1 cellular context compared by ENCODE assay signal in genomic region chr16:84055801-84056634, GRCh38.
A peak's percentile ranks its signal among the peaks of the same experiment; 100 is the strongest.
TF ChIP-seq lines count a peak whose summit lies in the region.

No MANE protein-coding gene starts in this region.

TF ChIP-seq in K562, 482 proteins besides CTCF, POLR2A, EP300 and RAD21 (continued from another document and continues in another):
- no peak for TF ChIP-seq CREBBP (IDR thresholded peaks at IDR 0.05; ENCODE audit: low read depth, low read length)
- no peak for TF ChIP-seq MYNN (IDR thresholded peaks at IDR 0.05)
- no peak for TF ChIP-seq MYNN (CRISPR knock-in tag; IDR thresholded peaks at IDR 0.05)
- TF ChIP-seq ZNF592 (IDR thresholded peaks at IDR 0.05), result 0 out of 2 replicates have a peak, but pooled peaks have one; percentile 41
- TF ChIP-seq HEY1 (CRISPR knock-in tag; IDR thresholded peaks at IDR 0.05; ENCODE audit: borderline replicate concordance), result no peak
- no peak for TF ChIP-seq ZBTB11 (CRISPR knock-in tag; IDR thresholded peaks at IDR 0.05)
- TF ChIP-seq MITF (IDR thresholded peaks at IDR 0.05), result no peak
- TF ChIP-seq NKRF (IDR thresholded peaks at IDR 0.05; ENCODE audit: borderline replicate concordance), result no peak
- no peak for TF ChIP-seq CREB3L1 (IDR thresholded peaks at IDR 0.05; ENCODE audit: borderline replicate concordance, low read depth)
- TF ChIP-seq ARID4B (CRISPR knock-in tag; IDR thresholded peaks at IDR 0.05), result no peak
- no peak for TF ChIP-seq GTF3C2 (IDR thresholded peaks at IDR 0.05; ENCODE audit: borderline replicate concordance, extremely low read depth, insufficient read length)
- TF ChIP-seq SMAD2 (IDR thresholded peaks at IDR 0.05; ENCODE audit: low read depth, low read length), result no peak
- no peak for TF ChIP-seq SIN3B (IDR thresholded peaks at IDR 0.05; ENCODE audit: low read depth)
- no peak for TF ChIP-seq ZBTB1 (CRISPR knock-in tag; IDR thresholded peaks at IDR 0.05; ENCODE audit: borderline replicate concordance, low read depth)
- TF ChIP-seq PTRF (tag; IDR thresholded peaks at IDR 0.05), result no peak
- no peak for TF ChIP-seq CBX2 (IDR thresholded peaks at IDR 0.05; ENCODE audit: insufficient read depth, low read length, poor library complexity, severe bottlenecking)
- peak; percentile 42; the same call in 1 of the 2 replicates for TF ChIP-seq NFE2L1 (tag; IDR thresholded peaks at IDR 0.05; ENCODE audit: borderline replicate concordance, low read depth)
- TF ChIP-seq EP400 (IDR thresholded peaks at IDR 0.05), result no peak
- peak; percentile 53 for TF ChIP-seq RBBP5 (IDR thresholded peaks at IDR 0.05; ENCODE audit: borderline replicate concordance, insufficient read depth, low read length, poor library complexity, severe bottlenecking)
- peak; percentile 48; the same call in 1 of the 2 replicates for TF ChIP-seq MAFK (IDR thresholded peaks at IDR 0.05; ENCODE audit: low read length)
- no peak for TF ChIP-seq ZNF444 (CRISPR knock-in tag; IDR thresholded peaks at IDR 0.05)
- TF ChIP-seq SRF (CRISPR knock-in tag; IDR thresholded peaks at IDR 0.05), result no peak
- TF ChIP-seq ARNT (IDR thresholded peaks at IDR 0.05), result no peak
- no peak for TF ChIP-seq MBD2 (IDR thresholded peaks at IDR 0.05; ENCODE audit: borderline replicate concordance, low read depth)
- TF ChIP-seq POLR3G (IDR thresholded peaks at IDR 0.05; ENCODE audit: extremely low read depth, insufficient read length, insufficient replicate concordance), result no peak
- no peak for TF ChIP-seq FOSL1 (tag; conservative IDR thresholded peaks at IDR 0.05)
- TF ChIP-seq ILF3 (IDR thresholded peaks at IDR 0.05; ENCODE audit: borderline replicate concordance), result no peak
- no peak for TF ChIP-seq TBL1XR1 (IDR thresholded peaks at IDR 0.05; ENCODE audit: low read length in 2 of 2)
- no peak for TF ChIP-seq TFAM (CRISPR knock-in tag; conservative IDR thresholded peaks at IDR 0.05)
- no peak for TF ChIP-seq TGIF2 (CRISPR knock-in tag; IDR thresholded peaks at IDR 0.05)
- TF ChIP-seq CCNT2 (IDR thresholded peaks at IDR 0.05; ENCODE audit: borderline replicate concordance, extremely low read depth, insufficient read length, low read depth, low read length), result no peak
- no peak for TF ChIP-seq MAX (CRISPR knock-in tag; IDR thresholded peaks at IDR 0.05)
- no peak for TF ChIP-seq TSC22D4 (tag; IDR thresholded peaks at IDR 0.05)
- peak; percentile 45; the same call in 1 of the 2 replicates for TF ChIP-seq DPF2 (IDR thresholded peaks at IDR 0.05)
- no peak for TF ChIP-seq MCM3 (IDR thresholded peaks at IDR 0.05)
- TF ChIP-seq ZNF696 (CRISPR knock-in tag; conservative IDR thresholded peaks at IDR 0.05), result no peak
- no peak for TF ChIP-seq ZNF445 (CRISPR knock-in tag; IDR thresholded peaks at IDR 0.05; ENCODE audit: low read depth)
- no peak for TF ChIP-seq E2F5 (CRISPR knock-in tag; IDR thresholded peaks at IDR 0.05)
- TF ChIP-seq LCOR (CRISPR knock-in tag; IDR thresholded peaks at IDR 0.05), result no peak
- peak; percentile 31; the same call in 1 of the 2 replicates for TF ChIP-seq ARID1B (IDR thresholded peaks at IDR 0.05)
- TF ChIP-seq HDGF (IDR thresholded peaks at IDR 0.05), result no peak
- TF ChIP-seq CBX3 (IDR thresholded peaks at IDR 0.05; ENCODE audit: borderline replicate concordance in 1 of 2, low read length in 2 of 2), result no peak
- no peak for TF ChIP-seq STAG1 (CRISPR knock-in tag; IDR thresholded peaks at IDR 0.05; ENCODE audit: borderline replicate concordance)
